8 cellular contexts compared by ENCODE assay signal in genomic region chr9:113376634-113377531, GRCh38. TPM values are rescaled to one million over a fixed set of nuclear protein-coding genes. Genes with fewer than 3 reads are reported as not detected.
DNase-seq lines count a peak whose midpoint lies in the region; ATAC-seq and TF ChIP-seq lines count a peak whose summit lies in the region.

A gene with protein sequence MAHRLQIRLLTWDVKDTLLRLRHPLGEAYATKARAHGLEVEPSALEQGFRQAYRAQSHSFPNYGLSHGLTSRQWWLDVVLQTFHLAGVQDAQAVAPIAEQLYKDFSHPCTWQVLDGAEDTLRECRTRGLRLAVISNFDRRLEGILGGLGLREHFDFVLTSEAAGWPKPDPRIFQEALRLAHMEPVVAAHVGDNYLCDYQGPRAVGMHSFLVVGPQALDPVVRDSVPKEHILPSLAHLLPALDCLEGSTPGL (minus strand): TSS chr9:113376986. CDS start chr9:113374354, 2,632 bp downstream.

- H3K36me3 Mint-ChIP-seq in T-helper 2 cell treated with Interferon-gamma antibody and Interleukin-4, amounts not matched to agents 5 μg/mL and 100 μg/mL, for 36 hours (ENCODE audit: low read depth), result peaks cover 15% of the 10 kb centered on the region

- TF ChIP-seq CTCF in GM12875 (IDR thresholded peaks at IDR 0.05; ENCODE audit: borderline replicate concordance, insufficient read depth, low read depth, low read length) (no peak), ascending aorta (IDR thresholded peaks at IDR 0.05) (no peak)

- H3K4me3 Mint-ChIP-seq in T-helper 2 cell treated with Interferon-gamma antibody and Interleukin-4, amounts not matched to agents 5 μg/mL and 100 μg/mL, for 36 hours, result peak within 1 kb of the TSS; percentile 91

- peak within 1 kb of the TSS; percentile 85 for H3K27ac Mint-ChIP-seq in T-helper 2 cell treated with Interferon-gamma antibody and Interleukin-4, amounts not matched to agents 5 μg/mL and 100 μg/mL, for 36 hours

- H3K36me3 ChIP-seq in ascending aorta, result peaks cover 9 to 19% of the 10 kb centered on the region in 2 donors

- peak; percentile 74 for DNase-seq in NCI-H128 (lab: John Stamatoyannopoulos, UW; ENCODE audit: unreplicated experiment)
- peak; percentile 81 for DNase-seq in T-helper 2 cell treated with Interferon-gamma antibody and Interleukin-4, amounts not matched to agents 5 μg/mL and 100 μg/mL, for 36 hours (ENCODE audit: low spot score)
- peak; percentile 24 to 91 for DNase-seq in ascending aorta (ENCODE audit: low spot score in 2 of 2)
- DNase-seq in hepatic stellate cell (ENCODE audit: low spot score), result peak; percentile 90
- DNase-seq in retina, result peak; percentile 89
- no peak for DNase-seq in MV-4-11 (lab: John Stamatoyannopoulos, UW)

- peaks cover 7% of the 10 kb centered on the region for H3K4me1 Mint-ChIP-seq in T-helper 2 cell treated with Interferon-gamma antibody and Interleukin-4, amounts not matched to agents 5 μg/mL and 100 μg/mL, for 36 hours (ENCODE audit: low read depth)

- peaks cover 6 to 8% of the 10 kb centered on the region in 2 donors for H3K4me1 ChIP-seq in ascending aorta

- peak within 1 kb of the TSS; percentile 68 to 75 for H3K27ac ChIP-seq in ascending aorta

- H3K27me3 ChIP-seq in ascending aorta, result no peaks in the 10 kb centered on the region

- H3K9me3 ChIP-seq in ascending aorta, result no peaks in the 10 kb centered on the region

- H3K27me3 Mint-ChIP-seq in T-helper 2 cell treated with Interferon-gamma antibody and Interleukin-4, amounts not matched to agents 5 μg/mL and 100 μg/mL, for 36 hours (ENCODE audit: low read depth), result no peaks in the 10 kb centered on the region

- peak; percentile 78 for ATAC-seq in HG02623 (IDR thresholded peaks at IDR 0.05; ENCODE audit: unreplicated experiment)

- H3K4me3 ChIP-seq in GM12875 (ENCODE audit: low read depth, low read length) (peak within 1 kb of the TSS; percentile 92), ascending aorta (peak within 1 kb of the TSS; percentile 70 to 88)

- H3K9me3 Mint-ChIP-seq in T-helper 2 cell treated with Interferon-gamma antibody and Interleukin-4, amounts not matched to agents 5 μg/mL and 100 μg/mL, for 36 hours, result no peaks in the 10 kb centered on the region

- intact Hi-C loops in ascending aorta (cut with DNase I), result loop anchor here (2.0 to 5.0 kb wide), 2 partner anchors 24 to 35 kb away; partner anchors contain the start of genes ALAD and WDR31

RNA-seq across cellular contexts. Expression of the gene that starts here (rescaled TPM):
- 16.5 TPM for total RNA-seq in ascending aorta
